Comparison of ENCODE assay signal across 28 cellular contexts in the genomic region with DNA sequence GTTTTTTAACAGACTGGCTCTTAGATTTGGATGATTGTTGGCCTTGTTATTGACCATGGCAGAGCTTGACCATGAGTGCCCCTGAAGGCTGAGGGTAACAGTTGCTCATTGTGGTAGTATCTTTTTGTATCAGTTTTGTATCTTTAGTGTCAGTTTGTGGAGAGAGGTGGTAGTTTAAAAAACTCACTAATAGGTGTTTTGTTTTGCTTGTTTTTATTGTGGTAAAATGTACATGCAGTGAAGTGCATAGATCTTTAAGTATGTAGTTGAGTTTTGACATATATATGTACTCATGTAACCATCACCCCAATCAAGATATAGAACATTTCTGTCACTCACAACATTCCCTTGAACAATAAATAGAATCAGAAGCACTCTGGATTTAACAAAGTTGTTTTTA. TPM values are rescaled to one million over a fixed set of nuclear protein-coding genes. Genes with fewer than 3 reads are reported as not detected.
A peak's percentile ranks its signal among the peaks of the same experiment; 100 is the strongest.
DNase-seq lines count a peak whose midpoint lies in the region; ATAC-seq, FAIRE-seq and TF ChIP-seq lines count a peak whose summit lies in the region.
"Had no signal": no experiment of that assay in that cellular context is flagged by ENCODE, and none has a peak within 500 bp of the region (broad histone marks: within the 10 kb centered on the region; RNA-seq: fewer than 3 reads in every experiment).

No MANE protein-coding gene starts in this region.

- no peak overlapping the region for H2BK12ac ChIP-seq in H9 (ENCODE audit: insufficient read length, low read depth, low read length)

- H3F3A ChIP-seq in DOHH2 (ENCODE audit: control insufficient read depth, insufficient read depth), result 0 out of 2 replicates have a peak, but pooled peaks cover 3% of the 10 kb centered on the region

- no TSS peak for BruUV-seq in GM12878 (replicated peaks; lab: Mats Ljungman, UMichigan)

- H3K23me2 ChIP-seq in H9 (ENCODE audit: insufficient read length, low read depth, low read length, poor library complexity, severe bottlenecking), result no peaks in the 10 kb centered on the region

- H3K27me3 ChIP-seq in DOHH2 (ENCODE audit: control insufficient read depth, low read length) (no peaks in the 10 kb centered on the region), GM12878 (replicated peaks in 1 of 2; ENCODE audit: control insufficient read depth in 2 of 2, insufficient read depth in 2 of 2, low read length in 1 of 2) (no peaks in the 10 kb centered on the region), H9 (ENCODE audit: insufficient read depth, low read length) (no peaks in the 10 kb centered on the region)
- H3K27me3 ChIP-seq in CD4-positive, alpha-beta T cell (ENCODE audit: control insufficient read depth, insufficient read depth, low read length), result no peaks in the 10 kb centered on the region
- H3K27me3 ChIP-seq: brain microvascular endothelial cell, pancreas, right atrium auricular region had no signal

- H3K27me3 Mint-ChIP-seq in H9 (ENCODE audit: low read depth), result no peaks in the 10 kb centered on the region
- H3K27me3 Mint-ChIP-seq in CD4-positive, alpha-beta T cell, result no peaks in the 10 kb centered on the region
- H3K27me3 Mint-ChIP-seq: activated CD4-positive, alpha-beta memory T cell treated with anti-CD3 and anti-CD28 coated beads, Interleukin-2, amount 10 ng/mL, durations not matched to agents 7 days and 5 days had no signal

- RAD21 ChIA-PET in GM12878 (lab: Charles Lee; ENCODE audit: unreplicated experiment), result no interaction called here

- in situ Hi-C loops in GM12878 (cut with MboI), result no loop called here

- no peak overlapping the region for H3K18ac ChIP-seq in H9 (ENCODE audit: insufficient read length, low read depth, low read length)

- no peak overlapping the region for H2AFZ ChIP-seq in GM12878 (ENCODE audit: control insufficient read depth, low read depth, low read length)
- no peak overlapping the region for H2AFZ ChIP-seq in H9 (ENCODE audit: low read length)
- H2AFZ ChIP-seq: GM23248 had no signal

- H3K79me1 ChIP-seq in H9 (ENCODE audit: insufficient read depth, low read depth, low read length, poor library complexity, severe bottlenecking), result peaks cover 3% of the 10 kb centered on the region

- DNase-seq in GM12878 (ENCODE audit: low read depth, low spot score) (no peak), H9 (no peak)
- no peak for DNase-seq in CD4-positive, alpha-beta T cell
- DNase-seq: activated CD4-positive, alpha-beta memory T cell treated with anti-CD3 and anti-CD28 coated beads, Interleukin-2, amount 10 ng/mL, durations not matched to agents 7 days and 5 days; activated CD4-positive, CD25-positive, alpha-beta regulatory T cell treated with anti-CD3 and anti-CD28 coated beads, Interleukin-2, amount 50 U/mL, for 72 hours; activated effector memory CD4-positive, alpha-beta T cell treated with Interleukin-2 at 50 U/mL for 16 hours; amygdala; brain microvascular endothelial cell; DMS 273 treated with DMSO at 0.1 percent for 48 hours; GM23248; Kasumi-1; NCI-H1436 treated with DMSO at 0.1 percent for 48 hours; NCI-H2107; pancreas; SHP77; stimulated activated naive CD4-positive, alpha-beta T cell treated with Interleukin-2 at 50 U/mL for 16 hours had no signal

- H2BK120ac ChIP-seq in H9 (ENCODE audit: low read depth, low read length, poor library complexity, severe bottlenecking), result no peak overlapping the region

- H3K9me3 ChIP-seq in DOHH2 (ENCODE audit: control insufficient read depth, insufficient read depth, low read length) (no peaks in the 10 kb centered on the region), GM12878 (replicated peaks; ENCODE audit: control insufficient read depth, insufficient read depth, low read length) (no peaks in the 10 kb centered on the region; the same call in 2 of the 3 replicates), H9 (ENCODE audit: control insufficient read depth, low read depth, low read length) (no peaks in the 10 kb centered on the region)
- H3K9me3 ChIP-seq in CD4-positive, alpha-beta T cell (ENCODE audit: control insufficient read depth, low read length), result no peaks in the 10 kb centered on the region
- H3K9me3 ChIP-seq: pancreas, right atrium auricular region had no signal

- H2BK20ac ChIP-seq in H9 (ENCODE audit: low read depth, low read length, poor library complexity, severe bottlenecking), result no peak overlapping the region

- no peak overlapping the region for H4K91ac ChIP-seq in H9 (ENCODE audit: insufficient read length, low read depth, low read length)

- H3K36me3 Mint-ChIP-seq in H9 (ENCODE audit: insufficient read depth in 1 of 3, low read depth in 3 of 3), result peaks cover 0 to 4% (median 0%) of the 10 kb centered on the region in 3 experiments; a peak in 2 of 7 replicates
- no peaks in the 10 kb centered on the region for H3K36me3 Mint-ChIP-seq in CD4-positive, alpha-beta T cell (ENCODE audit: low read depth)

- H3K27ac ChIP-seq in DOHH2 (ENCODE audit: low read depth, low read length) (no peak overlapping the region), GM12878 (ENCODE audit: control insufficient read depth, insufficient read depth) (no peak overlapping the region), H9 (ENCODE audit: insufficient read length, low read depth, low read length) (no peak overlapping the region)
- H3K27ac ChIP-seq in CD4-positive, alpha-beta T cell (ENCODE audit: low read depth, low read length), result no peak overlapping the region
- H3K27ac ChIP-seq: brain microvascular endothelial cell, GM23248, pancreas, right atrium auricular region had no signal

- peaks cover 100% of the 10 kb centered on the region for H3K79me2 ChIP-seq in DOHH2 (ENCODE audit: control insufficient read depth, low read length)
- H3K79me2 ChIP-seq in GM12878 (ENCODE audit: control insufficient read depth, insufficient read depth, low read length), result peaks cover 94% of the 10 kb centered on the region
- H3K79me2 ChIP-seq in H9 (ENCODE audit: insufficient read depth, low read length), result peaks cover 48% of the 10 kb centered on the region; the same call in 1 of the 2 replicates

- H3K4me2 ChIP-seq in DOHH2 (ENCODE audit: low read length), result 0 out of 2 replicates have a peak overlapping the region, but pooled peaks have one; percentile 7
- H3K4me2 ChIP-seq in GM12878 (ENCODE audit: control insufficient read depth, insufficient read depth), result peak overlapping the region; percentile 2
- H3K4me2 ChIP-seq in H9 (ENCODE audit: insufficient read depth, insufficient read length, low read length), result no peak overlapping the region
- H3K4me2 ChIP-seq: smooth muscle cell had no signal

- H2BK5ac ChIP-seq in H9 (ENCODE audit: insufficient read length, low read length), result no peak overlapping the region

- H3T11ph ChIP-seq in H9 (ENCODE audit: low read length), result no peak overlapping the region

- peaks cover 37% of the 10 kb centered on the region for H4K20me1 ChIP-seq in DOHH2 (ENCODE audit: control insufficient read depth, insufficient read depth, low read depth, low read length)
- no peaks in the 10 kb centered on the region for H4K20me1 ChIP-seq in GM12878 (ENCODE audit: control insufficient read depth, insufficient read depth)
- H4K20me1 ChIP-seq in H9 (ENCODE audit: control insufficient read depth, insufficient read depth, insufficient read length), result no peaks in the 10 kb centered on the region

- intact Hi-C loops in GM12878 (cut with micrococcal nuclease; ENCODE audit: unreplicated experiment), result no loop called here
- intact Hi-C loops in CD4-positive, alpha-beta T cell (cut with DNase I, micrococcal nuclease), result no loop called here

- no peak overlapping the region for H3K9ac ChIP-seq in GM12878 (ENCODE audit: control insufficient read depth, insufficient read depth, low read length)
- H3K9ac ChIP-seq in H9 (ENCODE audit: extremely low read depth, insufficient read length, low read length), result no peak overlapping the region
- H3K9ac ChIP-seq: GM23248 had no signal

- H4K8ac ChIP-seq in H9 (replicated peaks; ENCODE audit: insufficient read length, low read depth, low read length), result no peak overlapping the region

- CTCF ChIA-PET in GM12878 (lab: Yijun Ruan, JAX), result no interaction called here
- CTCF ChIA-PET in CD4-positive, alpha-beta T cell (lab: Charles Lee), result no interaction called here

- POLR2A ChIA-PET in GM12878 (lab: Charles Lee), result no interaction called here
- POLR2A ChIA-PET in CD4-positive, alpha-beta T cell (lab: Charles Lee), result interaction anchor here (1.5 kb wide), 1 partner anchor 27 kb away, joined by 3 read pairs; no protein-coding TSS in a partner anchor

- H3K4ac ChIP-seq in H9 (ENCODE audit: low read depth, low read length), result no peak overlapping the region

- TF ChIP-seq CTCF in DOHH2 (IDR thresholded peaks at IDR 0.05; ENCODE audit: low read depth, low read length, poor library complexity, severe bottlenecking) (no peak), GM12878 (IDR thresholded peaks at IDR 0.05 in 2 of 3, conservative IDR thresholded peaks at IDR 0.05 in 1 of 3; ENCODE audit: control insufficient read depth in 2 of 3, extremely low read depth in 1 of 3, insufficient read depth in 1 of 3, low read depth in 3 of 3, low read length in 3 of 3) (no peak), H9 (conservative IDR thresholded peaks at IDR 0.05) (no peak)
- TF ChIP-seq CTCF in CD4-positive, alpha-beta T cell (IDR thresholded peaks at IDR 0.05), result no peak

- H3K4me1 ChIP-seq in DOHH2 (ENCODE audit: control insufficient read depth, low read length), result peaks cover 32% of the 10 kb centered on the region
- H3K4me1 ChIP-seq in GM12878 (ENCODE audit: control insufficient read depth, insufficient read depth, low read length), result peaks cover 8% of the 10 kb centered on the region
- H3K4me1 ChIP-seq in H9 (ENCODE audit: insufficient read depth, low read length), result no peaks in the 10 kb centered on the region; the same call in 1 of the 2 replicates

- ATAC-seq in GM18868 (IDR thresholded peaks at IDR 0.05; ENCODE audit: unreplicated experiment) (peak; percentile 49), HG03064 (IDR thresholded peaks at IDR 0.05; ENCODE audit: low read depth, unreplicated experiment) (peak; percentile 47), GM12878 (peak; percentile 79), GM21367 (IDR thresholded peaks at IDR 0.05; ENCODE audit: unreplicated experiment) (no peak)
- ATAC-seq in CD4-positive, alpha-beta T cell (ENCODE audit: poor library complexity), result no peak
- ATAC-seq: activated naive CD4-positive, alpha-beta T cell treated with anti-CD3 and anti-CD28 coated beads, Interleukin-2, amount 50 U/mL, for 72 hours; Panc1; pancreas had no signal

- TF ChIP-seq EP300 in GM12878 (IDR thresholded peaks at IDR 0.05; ENCODE audit: borderline replicate concordance in 1 of 2, control insufficient read depth in 1 of 2, low read depth in 2 of 2, low read length in 2 of 2), result peak in 1 of 2 experiments; percentile 32; a peak in 1 of 4 replicates

- H3K4me3 ChIP-seq in DOHH2 (ENCODE audit: low read length) (no peak overlapping the region), GM12878 (peak overlapping the region; percentile 15; the same call in 1 of the 2 replicates)
- H3K4me3 ChIP-seq: GM23248, pancreas, right atrium auricular region, smooth muscle cell had no signal

- SMC1A ChIA-PET in GM12878 (lab: Charles Lee; ENCODE audit: uncharacterized antibody, unreplicated experiment), result interaction anchor here (0.8 kb wide), 1 partner anchor 10 kb away, joined by 4 read pairs; no protein-coding TSS in a partner anchor

- H2AK5ac ChIP-seq in H9 (ENCODE audit: insufficient read length, low read length), result no peak overlapping the region

- no peaks in the 10 kb centered on the region for H3K9me3 Mint-ChIP-seq in H9
- H3K9me3 Mint-ChIP-seq in CD4-positive, alpha-beta T cell, result no peaks in the 10 kb centered on the region
- H3K9me3 Mint-ChIP-seq: activated CD4-positive, alpha-beta memory T cell treated with anti-CD3 and anti-CD28 coated beads, Interleukin-2, amount 10 ng/mL, durations not matched to agents 7 days and 5 days; activated naive CD4-positive, alpha-beta T cell treated with anti-CD3 and anti-CD28 coated beads, Interleukin-2, amount 50 U/mL, for 72 hours; neural crest cell had no signal

- H3K23ac ChIP-seq in H9 (ENCODE audit: insufficient read length, low read depth, low read length), result no peak overlapping the region

- no peak for TF ChIP-seq RAD21 in GM12878 (IDR thresholded peaks at IDR 0.05; ENCODE audit: insufficient read depth, low read depth, low read length)

- H3K4me3 Mint-ChIP-seq in H9, result no peak overlapping the region; a peak in 1 of 5 replicates
- H3K4me3 Mint-ChIP-seq in CD4-positive, alpha-beta T cell, result no peak overlapping the region
- H3K4me3 Mint-ChIP-seq: activated CD4-positive, alpha-beta memory T cell treated with anti-CD3 and anti-CD28 coated beads, Interleukin-2, amount 10 ng/mL, durations not matched to agents 7 days and 5 days; neural crest cell had no signal

- H3K27ac Mint-ChIP-seq in H9, result no peak overlapping the region
- H3K27ac Mint-ChIP-seq in CD4-positive, alpha-beta T cell, result no peak overlapping the region
- H3K27ac Mint-ChIP-seq: activated CD4-positive, alpha-beta memory T cell treated with anti-CD3 and anti-CD28 coated beads, Interleukin-2, amount 10 ng/mL, durations not matched to agents 7 days and 5 days; activated naive CD4-positive, alpha-beta T cell treated with anti-CD3 and anti-CD28 coated beads, Interleukin-2, amount 50 U/mL, for 72 hours had no signal

- TF ChIP-seq POLR2A in GM12878 (IDR thresholded peaks at IDR 0.05; ENCODE audit: low read depth, low read length), result no peak

- no peak for FAIRE-seq in GM12878 (lab: Jason Lieb, UNC)
- FAIRE-seq: endothelial cell of umbilical vein, frontal cortex, GM19239, pancreas had no signal

- H3K4me1 Mint-ChIP-seq in H9, result peaks cover 13 to 27% of the 10 kb centered on the region in 2 experiments
- H3K4me1 Mint-ChIP-seq in CD4-positive, alpha-beta T cell (ENCODE audit: low read depth), result peaks cover 70% of the 10 kb centered on the region

- H3K36me3 ChIP-seq in DOHH2 (ENCODE audit: control insufficient read depth, low read length), result peaks cover 16% of the 10 kb centered on the region
- no peaks in the 10 kb centered on the region; a peak in 1 of 4 replicates for H3K36me3 ChIP-seq in GM12878 (ENCODE audit: control insufficient read depth in 2 of 2, insufficient read depth in 2 of 2, low read length in 1 of 2)
- H3K36me3 ChIP-seq: brain microvascular endothelial cell, pancreas, right atrium auricular region had no signal

- H2BK15ac ChIP-seq in H9 (ENCODE audit: low read depth, low read length), result no peak overlapping the region

- no peak overlapping the region for H4K5ac ChIP-seq in H9 (ENCODE audit: insufficient read length, low read depth, low read length)

- no peaks in the 10 kb centered on the region for H3K9me2 ChIP-seq in DOHH2 (replicated peaks; ENCODE audit: control insufficient read depth, low read length)

- H3K14ac ChIP-seq in H9 (ENCODE audit: insufficient read depth, low read length), result no peak overlapping the region

- H3K56ac ChIP-seq in H9 (ENCODE audit: insufficient read length, low read depth, low read length), result no peak overlapping the region

RNA-seq across cellular contexts. Expression of a gene that starts 9.8 kb away (rescaled TPM):
- 32.0 and 34.4 TPM in 2 replicates for total RNA-seq in GM12878 (2013; cell fraction: nucleolus; rRNA removed)
- total RNA-seq in GM12878 (2014; rRNA removed) (33.2 and 45.3 TPM in 2 replicates), GM12878 (2014; rRNA removed; fragmentation: Illumina TruSeq; extraction: Trizol) (91.5 and 93.4 TPM in 2 replicates), GM12878 (2021) (108 and 113 TPM in 2 replicates), H9 (2021) (136 and 142 TPM in 2 replicates)
- polyA plus RNA-seq in GM12878 (2011; ENCODE audit: low read depth), result 37.7 TPM
- polyA plus RNA-seq in GM12878 (2011; rRNA removed) (64.6 and 92.2 TPM in 2 replicates), GM12878 (2014; fragmentation: Illumina TruSeq; extraction: Trizol) (139 and 163 TPM in 2 replicates), GM12878 (2014; fragmentation: Nextera tagmentation; extraction: Ambion mirVana) (10 to 100 TPM; 43.3 to 56.2 TPM), GM12878 (2014; rRNA removed) (46.6 and 57.5 TPM in 2 replicates), GM12878 (2016; fragmentation: Nextera tagmentation; extraction: Ambion mirVana) (100 to 1,000 TPM; 142 to 143 TPM)
- 33.2 and 46.8 TPM in 2 replicates for polyA plus RNA-seq in GM12878 (2011; cell fraction: cytosol; rRNA removed)
- polyA plus RNA-seq in GM12878 (2011; cell fraction: nucleus; rRNA removed), result 22.4 and 30.7 TPM in 2 replicates
- 54.5 and 74.4 TPM in 2 replicates for polyA plus RNA-seq in GM12878 (2012)
- polyA minus RNA-seq in GM12878 (2011; rRNA and poly(A)+ RNA removed), result 47.6 and 75.3 TPM in 2 replicates
- 27.8 and 30.4 TPM in 2 replicates for polyA minus RNA-seq in GM12878 (2011; cell fraction: cytosol; rRNA and poly(A)+ RNA removed)
- polyA minus RNA-seq in GM12878 (2011; cell fraction: nucleus; rRNA and poly(A)+ RNA removed), result 7.3 and 12.8 TPM in 2 replicates
- 10 to 100 TPM; 34.1 to 34.3 TPM for total RNA-seq in CD4-positive, alpha-beta T cell

RNA-seq across cellular contexts. Expression of a gene that starts 26.1 kb away (rescaled TPM):
- 108 TPM in 2 replicates for total RNA-seq in GM12878 (2013; cell fraction: nucleolus; rRNA removed)
- total RNA-seq in GM12878 (2014; rRNA removed), result 21.2 and 24.3 TPM in 2 replicates
- total RNA-seq in GM12878 (2014; rRNA removed; fragmentation: Illumina TruSeq; extraction: Trizol), result 19.5 and 20.8 TPM in 2 replicates
- 16.8 and 18.8 TPM in 2 replicates for total RNA-seq in GM12878 (2021)
- polyA plus RNA-seq in GM12878 (2011; ENCODE audit: low read depth), result 7.2 TPM
- polyA plus RNA-seq in GM12878 (2011; rRNA removed), result 24.5 and 28.9 TPM in 2 replicates
- polyA plus RNA-seq in GM12878 (2011; cell fraction: cytosol; rRNA removed), result 16.9 and 17.4 TPM in 2 replicates
- 31.8 and 33.0 TPM in 2 replicates for polyA plus RNA-seq in GM12878 (2011; cell fraction: nucleus; rRNA removed)
- polyA plus RNA-seq in GM12878 (2012), result 14.9 and 16.3 TPM in 2 replicates
- 15.9 and 17.4 TPM in 2 replicates for polyA plus RNA-seq in GM12878 (2014; fragmentation: Illumina TruSeq; extraction: Trizol)
- 1 to 10 TPM; 6.4 to 6.5 TPM for polyA plus RNA-seq in GM12878 (2014; fragmentation: Nextera tagmentation; extraction: Ambion mirVana)
- 17.0 and 18.5 TPM in 2 replicates for polyA plus RNA-seq in GM12878 (2014; rRNA removed)
- polyA plus RNA-seq in GM12878 (2016; fragmentation: Nextera tagmentation; extraction: Ambion mirVana), result 10 to 100 TPM; 24.7 to 25.2 TPM
- 28.5 and 29.6 TPM in 2 replicates for polyA minus RNA-seq in GM12878 (2011; rRNA and poly(A)+ RNA removed)
- 10.3 and 11.7 TPM in 2 replicates for polyA minus RNA-seq in GM12878 (2011; cell fraction: cytosol; rRNA and poly(A)+ RNA removed)
- 29.3 and 39.7 TPM in 2 replicates for polyA minus RNA-seq in GM12878 (2011; cell fraction: nucleus; rRNA and poly(A)+ RNA removed)
- total RNA-seq in H9 (2021), result 14.7 and 15.0 TPM in 2 replicates
- total RNA-seq in CD4-positive, alpha-beta T cell, result 10 to 100 TPM; 14.6 to 16.4 TPM

Comparison
In these comparisons a context has a peak if more than half of its experiments do, and no peak if none do; other contexts are left out.
1. ATAC-seq: peak in GM18868 (single experiment), HG03064 (single experiment) and GM12878 (single experiment); none in GM21367 (single experiment) and CD4-positive, alpha-beta T cell (single experiment).